Comparison of ENCODE assay signal across 8 cellular contexts in genomic region chr3:18559323-18559972, GRCh38.
DNase-seq lines count a peak whose midpoint lies in the region; ATAC-seq and TF ChIP-seq lines count a peak whose summit lies in the region.

No MANE protein-coding gene starts in this region.

- no peak overlapping the region for H3K4me3 ChIP-seq in DND-41 (ENCODE audit: low read depth in 1 of 2, low read length in 2 of 2)

- H3K36me3 ChIP-seq in DND-41 (ENCODE audit: insufficient read depth, low read length): no peaks in the 10 kb centered on the region

- DNase-seq in DND-41 (peak; percentile 33), LoVo (ENCODE audit: low spot score) (peak; percentile 53), SKM-1 treated with dmso at 0.1 percent for 144 hours (lab: John Stamatoyannopoulos, UW; ENCODE audit: unreplicated experiment) (peak; percentile 34), left colon (peak; percentile 15 to 38)

- no peaks in the 10 kb centered on the region for H3K9me3 Mint-ChIP-seq in brain
- no peaks in the 10 kb centered on the region for H3K9me3 Mint-ChIP-seq in stimulated activated memory B cell treated with anti-CD40 and anti-IgM and Interleukin-4, amounts not matched to agents 10 μg/mL and 1 μg/mL and 100 μg/mL, for 72 hours

- no peak overlapping the region for H2AFZ ChIP-seq in DND-41 (ENCODE audit: low read depth, low read length)

- H4K20me1 ChIP-seq in DND-41 (ENCODE audit: insufficient read depth, low read length): no peaks in the 10 kb centered on the region

- H3K27ac ChIP-seq in DND-41 (ENCODE audit: low read length): no peak overlapping the region

- no peaks in the 10 kb centered on the region for H3K36me3 Mint-ChIP-seq in brain
- no peaks in the 10 kb centered on the region for H3K36me3 Mint-ChIP-seq in stimulated activated memory B cell treated with anti-CD40 and anti-IgM and Interleukin-4, amounts not matched to agents 10 μg/mL and 1 μg/mL and 100 μg/mL, for 72 hours

- peaks cover 20% of the 10 kb centered on the region for H3K4me1 ChIP-seq in DND-41 (ENCODE audit: insufficient read depth, low read length)

- TF ChIP-seq CTCF in DND-41 (IDR thresholded peaks at IDR 0.05; ENCODE audit: borderline replicate concordance, extremely low read depth, low read length, poor library complexity, severe bottlenecking) (peak; percentile 82), brain (conservative IDR thresholded peaks at IDR 0.05) (peak; percentile 67 to 79)

- no peaks in the 10 kb centered on the region for H3K9me3 ChIP-seq in DND-41 (ENCODE audit: insufficient read depth, low read length, severe bottlenecking)

- H3K4me3 Mint-ChIP-seq in brain: no peak overlapping the region
- H3K4me3 Mint-ChIP-seq in stimulated activated memory B cell treated with anti-CD40 and anti-IgM and Interleukin-4, amounts not matched to agents 10 μg/mL and 1 μg/mL and 100 μg/mL, for 72 hours: no peak overlapping the region

- no peaks in the 10 kb centered on the region for H3K79me2 ChIP-seq in DND-41 (ENCODE audit: insufficient read depth, low read length)

- no peak overlapping the region for H3K27ac Mint-ChIP-seq in brain
- peak overlapping the region; percentile 65 for H3K27ac Mint-ChIP-seq in stimulated activated memory B cell treated with anti-CD40 and anti-IgM and Interleukin-4, amounts not matched to agents 10 μg/mL and 1 μg/mL and 100 μg/mL, for 72 hours

- ATAC-seq in DND-41 (ENCODE audit: insufficient read depth, low read depth): 0 out of 3 replicates have a peak, but pooled peaks have one; percentile 29
- peak; percentile 52 for ATAC-seq in GM21717 (IDR thresholded peaks at IDR 0.05; ENCODE audit: unreplicated experiment)
- ATAC-seq in left colon: peak; percentile 95
- no peak for ATAC-seq in stimulated activated memory B cell treated with anti-CD40 and anti-IgM and Interleukin-4, amounts not matched to agents 10 μg/mL and 1 μg/mL and 100 μg/mL, for 72 hours
- no peak for ATAC-seq in GM21528 (IDR thresholded peaks at IDR 0.05; ENCODE audit: low FRiP score, unreplicated experiment)

- peaks cover 9% of the 10 kb centered on the region for H3K27me3 Mint-ChIP-seq in brain
- no peaks in the 10 kb centered on the region for H3K27me3 Mint-ChIP-seq in stimulated activated memory B cell treated with anti-CD40 and anti-IgM and Interleukin-4, amounts not matched to agents 10 μg/mL and 1 μg/mL and 100 μg/mL, for 72 hours

- H3K9ac ChIP-seq in DND-41 (ENCODE audit: low read depth, low read length): no peak overlapping the region

- intact Hi-C loops in left colon (cut with DNase I, micrococcal nuclease): no loop called here

- H3K27me3 ChIP-seq in DND-41 (ENCODE audit: insufficient read depth, low read length, poor library complexity): no peaks in the 10 kb centered on the region

- no peak overlapping the region for H3K4me2 ChIP-seq in DND-41 (ENCODE audit: insufficient read depth, low read length)

- H3K4me1 Mint-ChIP-seq in brain: no peaks in the 10 kb centered on the region
- H3K4me1 Mint-ChIP-seq in stimulated activated memory B cell treated with anti-CD40 and anti-IgM and Interleukin-4, amounts not matched to agents 10 μg/mL and 1 μg/mL and 100 μg/mL, for 72 hours: peaks cover 16% of the 10 kb centered on the region

Comparison
In these comparisons a context has a peak if more than half of its experiments do, and no peak if none do; other contexts are left out.
1. ATAC-seq: peak in DND-41 (single experiment), GM21717 (single experiment) and left colon (single experiment); none in stimulated activated memory B cell treated with anti-CD40 and anti-IgM and Interleukin-4, amounts not matched to agents 10 μg/mL and 1 μg/mL and 100 μg/mL, for 72 hours (single experiment) and GM21528 (single experiment).
2. Peak in every context shown above with its lines, with median percentiles within 50 percentile points of each other: DNase-seq.